Comparison of ENCODE assay signal across 9 cellular contexts in the genomic region with DNA sequence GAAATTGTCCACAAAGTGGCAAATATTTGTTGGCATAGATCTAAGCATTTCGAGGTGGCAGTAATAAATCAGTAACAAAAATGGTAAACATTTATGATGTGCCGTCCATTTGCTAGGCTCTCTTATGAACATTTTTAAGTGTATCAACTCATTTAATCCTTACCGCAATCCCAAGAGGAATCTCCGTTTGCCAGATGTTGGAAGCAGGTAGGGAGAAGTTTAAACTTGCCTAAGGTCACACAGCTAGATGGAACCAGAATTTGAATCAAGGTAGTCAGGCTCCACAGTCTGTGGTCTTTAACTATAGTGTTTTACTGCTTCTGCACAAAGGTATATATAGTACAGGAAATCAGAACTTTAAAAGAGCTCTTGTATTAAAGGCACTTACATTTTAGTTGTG. TPM values are rescaled to one million over a fixed set of nuclear protein-coding genes. Genes with fewer than 3 reads are reported as not detected.
A peak's percentile ranks its signal among the peaks of the same experiment; 100 is the strongest.
DNase-seq lines count a peak whose midpoint lies in the region; ATAC-seq and TF ChIP-seq lines count a peak whose summit lies in the region.
"Had no signal": no experiment of that assay in that cellular context is flagged by ENCODE, and none has a peak within 500 bp of the region (broad histone marks: within the 10 kb centered on the region; RNA-seq: fewer than 3 reads in every experiment).

No MANE protein-coding gene starts in this region.

- H3K36me3 ChIP-seq in tibial artery = peaks cover 0 to 5% (median 0%) of the 10 kb centered on the region in 3 donors

- CTCF ChIA-PET in activated naive CD4-positive, alpha-beta T cell treated with anti-CD3 and anti-CD28 coated beads, Interleukin-2, amount 10 ng/mL, durations not matched to agents 7 days and 5 days (lab: Charles Lee) = no interaction called here
- CTCF ChIA-PET in WTC11 (lab: Charles Lee) = interaction anchor here (0.6 to 1.4 kb wide), 2 partner anchors 8 to 433 kb away, joined by 3 to 4 read pairs; no protein-coding TSS in a partner anchor

- H3K4me3 ChIP-seq in tibial artery = peak overlapping the region in 1 of 2 donors; percentile 83

- peaks cover under 1% of the 10 kb centered on the region for H3K9me3 Mint-ChIP-seq in activated naive CD4-positive, alpha-beta T cell treated with anti-CD3 and anti-CD28 coated beads, Interleukin-2, amount 10 ng/mL, durations not matched to agents 7 days and 5 days
- 0 out of 2 replicates have a peak, but pooled peaks cover 5% of the 10 kb centered on the region for H3K9me3 Mint-ChIP-seq in WTC11

- intact Hi-C loops in tibial artery (cut with DNase I; ENCODE audit: low total_unique reads) = no loop called here

- DNase-seq in activated naive CD4-positive, alpha-beta T cell treated with anti-CD3 and anti-CD28 coated beads, Interleukin-2, amount 10 ng/mL, durations not matched to agents 7 days and 5 days = no peak
- no peak for DNase-seq in activated naive CD4-positive, alpha-beta T cell treated with Interleukin-2 at 50 U/mL for 16 hours
- DNase-seq in WTC11 (ENCODE audit: low spot score) (no peak), foreskin keratinocyte (peak; percentile 49 to 78), tibial artery (no peak), NCI-H526 (lab: John Stamatoyannopoulos, UW) (no peak), NCI-H187 (lab: John Stamatoyannopoulos, UW) (no peak)
- DNase-seq in stimulated activated CD4-positive, alpha-beta T cell treated with anti-CD3 and anti-CD28 coated beads, Interleukin-4, amount 100 ng/mL, for 4 hours = no peak
- DNase-seq: NCI-H2107 had no signal

- POLR2A ChIA-PET in WTC11 (lab: Charles Lee) = no interaction called here

- H3K4me3 Mint-ChIP-seq in activated naive CD4-positive, alpha-beta T cell treated with anti-CD3 and anti-CD28 coated beads, Interleukin-2, amount 10 ng/mL, durations not matched to agents 7 days and 5 days = peak overlapping the region; percentile 51
- peak overlapping the region; percentile 97 for H3K4me3 Mint-ChIP-seq in WTC11

- peaks cover 5% of the 10 kb centered on the region for H3K27me3 Mint-ChIP-seq in activated naive CD4-positive, alpha-beta T cell treated with anti-CD3 and anti-CD28 coated beads, Interleukin-2, amount 10 ng/mL, durations not matched to agents 7 days and 5 days
- no peaks in the 10 kb centered on the region for H3K27me3 Mint-ChIP-seq in WTC11 (ENCODE audit: low read depth)

- no peak for ATAC-seq in WTC11
- peak; percentile 26 for ATAC-seq in foreskin keratinocyte

- peak overlapping the region; percentile 37 for H3K27ac Mint-ChIP-seq in activated naive CD4-positive, alpha-beta T cell treated with anti-CD3 and anti-CD28 coated beads, Interleukin-2, amount 10 ng/mL, durations not matched to agents 7 days and 5 days
- peak overlapping the region; percentile 67 for H3K27ac Mint-ChIP-seq in WTC11

- H3K4me1 ChIP-seq in foreskin keratinocyte (peaks cover 24% of the 10 kb centered on the region), tibial artery (peaks cover 0 to 70% (median 20%) of the 10 kb centered on the region in 4 donors)

- no peaks in the 10 kb centered on the region for H3K27me3 ChIP-seq in foreskin keratinocyte
- H3K27me3 ChIP-seq in tibial artery = no peaks in the 10 kb centered on the region

- H3K27ac ChIP-seq in foreskin keratinocyte (no peak overlapping the region), tibial artery (peak overlapping the region; percentile 99 to 100)

- TF ChIP-seq CTCF in WTC11 (IDR thresholded peaks at IDR 0.05) (no peak), foreskin keratinocyte (conservative IDR thresholded peaks at IDR 0.05) (no peak), tibial artery (IDR thresholded peaks at IDR 0.05) (no peak)

- H3K36me3 Mint-ChIP-seq in activated naive CD4-positive, alpha-beta T cell treated with anti-CD3 and anti-CD28 coated beads, Interleukin-2, amount 10 ng/mL, durations not matched to agents 7 days and 5 days = peaks cover 47% of the 10 kb centered on the region
- peaks cover 12% of the 10 kb centered on the region; the same call in 1 of the 2 replicates for H3K36me3 Mint-ChIP-seq in WTC11

- H3K4me1 Mint-ChIP-seq in activated naive CD4-positive, alpha-beta T cell treated with anti-CD3 and anti-CD28 coated beads, Interleukin-2, amount 10 ng/mL, durations not matched to agents 7 days and 5 days = peaks cover 45% of the 10 kb centered on the region
- peaks cover 27% of the 10 kb centered on the region for H3K4me1 Mint-ChIP-seq in WTC11

- no peaks in the 10 kb centered on the region for H3K9me3 ChIP-seq in tibial artery

TF ChIP-seq in WTC11, 78 proteins besides CTCF, POLR2A, EP300 and RAD21:
- TF ChIP-seq ZNF121 (CRISPR knock-in tag; IDR thresholded peaks at IDR 0.05) = no peak
- TF ChIP-seq, protein P1, sequence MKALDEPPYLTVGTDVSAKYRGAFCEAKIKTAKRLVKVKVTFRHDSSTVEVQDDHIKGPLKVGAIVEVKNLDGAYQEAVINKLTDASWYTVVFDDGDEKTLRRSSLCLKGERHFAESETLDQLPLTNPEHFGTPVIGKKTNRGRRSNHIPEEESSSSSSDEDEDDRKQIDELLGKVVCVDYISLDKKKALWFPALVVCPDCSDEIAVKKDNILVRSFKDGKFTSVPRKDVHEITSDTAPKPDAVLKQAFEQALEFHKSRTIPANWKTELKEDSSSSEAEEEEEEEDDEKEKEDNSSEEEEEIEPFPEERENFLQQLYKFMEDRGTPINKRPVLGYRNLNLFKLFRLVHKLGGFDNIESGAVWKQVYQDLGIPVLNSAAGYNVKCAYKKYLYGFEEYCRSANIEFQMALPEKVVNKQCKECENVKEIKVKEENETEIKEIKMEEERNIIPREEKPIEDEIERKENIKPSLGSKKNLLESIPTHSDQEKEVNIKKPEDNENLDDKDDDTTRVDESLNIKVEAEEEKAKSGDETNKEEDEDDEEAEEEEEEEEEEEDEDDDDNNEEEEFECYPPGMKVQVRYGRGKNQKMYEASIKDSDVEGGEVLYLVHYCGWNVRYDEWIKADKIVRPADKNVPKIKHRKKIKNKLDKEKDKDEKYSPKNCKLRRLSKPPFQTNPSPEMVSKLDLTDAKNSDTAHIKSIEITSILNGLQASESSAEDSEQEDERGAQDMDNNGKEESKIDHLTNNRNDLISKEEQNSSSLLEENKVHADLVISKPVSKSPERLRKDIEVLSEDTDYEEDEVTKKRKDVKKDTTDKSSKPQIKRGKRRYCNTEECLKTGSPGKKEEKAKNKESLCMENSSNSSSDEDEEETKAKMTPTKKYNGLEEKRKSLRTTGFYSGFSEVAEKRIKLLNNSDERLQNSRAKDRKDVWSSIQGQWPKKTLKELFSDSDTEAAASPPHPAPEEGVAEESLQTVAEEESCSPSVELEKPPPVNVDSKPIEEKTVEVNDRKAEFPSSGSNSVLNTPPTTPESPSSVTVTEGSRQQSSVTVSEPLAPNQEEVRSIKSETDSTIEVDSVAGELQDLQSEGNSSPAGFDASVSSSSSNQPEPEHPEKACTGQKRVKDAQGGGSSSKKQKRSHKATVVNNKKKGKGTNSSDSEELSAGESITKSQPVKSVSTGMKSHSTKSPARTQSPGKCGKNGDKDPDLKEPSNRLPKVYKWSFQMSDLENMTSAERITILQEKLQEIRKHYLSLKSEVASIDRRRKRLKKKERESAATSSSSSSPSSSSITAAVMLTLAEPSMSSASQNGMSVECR (CRISPR knock-in tag; IDR thresholded peaks at IDR 0.05; ENCODE audit: borderline replicate concordance) = no peak
- TF ChIP-seq ZNF219 (CRISPR knock-in tag; IDR thresholded peaks at IDR 0.05; ENCODE audit: borderline replicate concordance) = no peak
- no peak for TF ChIP-seq GABPB1 (CRISPR knock-in tag; IDR thresholded peaks at IDR 0.05)
- no peak for TF ChIP-seq RORB (CRISPR knock-in tag; IDR thresholded peaks at IDR 0.05)
- no peak for TF ChIP-seq ATF1 (CRISPR knock-in tag; IDR thresholded peaks at IDR 0.05)
- no peak for TF ChIP-seq ZNF138 (CRISPR knock-in tag; conservative IDR thresholded peaks at IDR 0.05)
- TF ChIP-seq, protein P2, sequence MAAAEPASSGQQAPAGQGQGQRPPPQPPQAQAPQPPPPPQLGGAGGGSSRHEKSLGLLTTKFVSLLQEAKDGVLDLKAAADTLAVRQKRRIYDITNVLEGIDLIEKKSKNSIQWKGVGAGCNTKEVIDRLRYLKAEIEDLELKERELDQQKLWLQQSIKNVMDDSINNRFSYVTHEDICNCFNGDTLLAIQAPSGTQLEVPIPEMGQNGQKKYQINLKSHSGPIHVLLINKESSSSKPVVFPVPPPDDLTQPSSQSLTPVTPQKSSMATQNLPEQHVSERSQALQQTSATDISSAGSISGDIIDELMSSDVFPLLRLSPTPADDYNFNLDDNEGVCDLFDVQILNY (CRISPR knock-in tag; IDR thresholded peaks at IDR 0.05) = no peak
- TF ChIP-seq ZNF263 (CRISPR knock-in tag; IDR thresholded peaks at IDR 0.05; ENCODE audit: low read depth) = no peak
- TF ChIP-seq, protein P3, sequence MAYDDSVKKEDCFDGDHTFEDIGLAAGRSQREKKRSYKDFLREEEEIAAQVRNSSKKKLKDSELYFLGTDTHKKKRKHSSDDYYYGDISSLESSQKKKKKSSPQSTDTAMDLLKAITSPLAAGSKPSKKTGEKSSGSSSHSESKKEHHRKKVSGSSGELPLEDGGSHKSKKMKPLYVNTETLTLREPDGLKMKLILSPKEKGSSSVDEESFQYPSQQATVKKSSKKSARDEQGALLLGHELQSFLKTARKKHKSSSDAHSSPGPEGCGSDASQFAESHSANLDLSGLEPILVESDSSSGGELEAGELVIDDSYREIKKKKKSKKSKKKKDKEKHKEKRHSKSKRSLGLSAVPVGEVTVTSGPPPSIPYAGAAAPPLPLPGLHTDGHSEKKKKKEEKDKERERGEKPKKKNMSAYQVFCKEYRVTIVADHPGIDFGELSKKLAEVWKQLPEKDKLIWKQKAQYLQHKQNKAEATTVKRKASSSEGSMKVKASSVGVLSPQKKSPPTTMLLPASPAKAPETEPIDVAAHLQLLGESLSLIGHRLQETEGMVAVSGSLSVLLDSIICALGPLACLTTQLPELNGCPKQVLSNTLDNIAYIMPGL (CRISPR knock-in tag; IDR thresholded peaks at IDR 0.05) = no peak
- TF ChIP-seq FOXP1 (CRISPR knock-in tag; IDR thresholded peaks at IDR 0.05; ENCODE audit: borderline replicate concordance) = no peak
- no peak for TF ChIP-seq PRRX2 (CRISPR knock-in tag; IDR thresholded peaks at IDR 0.05)
TF ChIP-seq in WTC11: peak in this region for 0.

RNA-seq across cellular contexts. Expression of a gene that starts 2.6 kb away (rescaled TPM):
- 37.6 to 40.9 TPM (median 40.5 TPM) in 3 replicates for total RNA-seq in WTC11 (2021)
- total RNA-seq in foreskin keratinocyte = 27.0 and 27.2 TPM in 2 replicates
- polyA plus RNA-seq in foreskin keratinocyte = 16.3 and 16.9 TPM in 2 replicates

Comparison
In these comparisons a context has a peak if more than half of its experiments do, and no peak if none do; other contexts are left out.
1. DNase-seq: peak in foreskin keratinocyte (2 of 2); none in activated naive CD4-positive, alpha-beta T cell treated with anti-CD3 and anti-CD28 coated beads, Interleukin-2, amount 10 ng/mL, durations not matched to agents 7 days and 5 days (single experiment), activated naive CD4-positive, alpha-beta T cell treated with Interleukin-2 at 50 U/mL for 16 hours (single experiment), WTC11 (single experiment), tibial artery (0 of 2), NCI-H526 (0 of 2), stimulated activated CD4-positive, alpha-beta T cell treated with anti-CD3 and anti-CD28 coated beads, Interleukin-4, amount 100 ng/mL, for 4 hours (0 of 2) and NCI-H187 (0 of 2).